In genomic region chr2:241314181-241314932, GRCh38 we compare ENCODE assay signal across 8 cellular contexts. TPM values are rescaled to one million over a fixed set of nuclear protein-coding genes. Genes with fewer than 3 reads are reported as not detected.
DNase-seq lines count a peak whose midpoint lies in the region; TF ChIP-seq lines count a peak whose summit lies in the region.

No MANE protein-coding gene starts in this region.

- TF ChIP-seq RAD21 in liver (IDR thresholded peaks at IDR 0.05), result no peak

- H3K36me3 ChIP-seq in liver (ENCODE audit: control insufficient read depth in 4 of 4, insufficient read depth in 3 of 4, low read depth in 1 of 4, low read length in 3 of 4), result no peaks in the 10 kb centered on the region
- H3K36me3 ChIP-seq in tibial nerve, result no peaks in the 10 kb centered on the region

- H3K9ac ChIP-seq in liver (ENCODE audit: low read depth in 1 of 2, low read length in 2 of 2), result peak overlapping the region; percentile 79 to 97

- 7% methylated on average over 18 of the region's 18 CpGs for WGBS in liver
- 6 to 9% methylated on average over 18 of the region's 18 CpGs for WGBS in tibial nerve, 2 donors

- H3K9me3 ChIP-seq in liver (ENCODE audit: control insufficient read depth in 4 of 4, low read length in 3 of 4) (no peaks in the 10 kb centered on the region), tibial nerve (no peaks in the 10 kb centered on the region)

- in situ Hi-C loops in astrocyte of the spinal cord (cut with HindIII; ENCODE audit: low sequenced_read_pairs), result no loop called here

- H3K4me3 ChIP-seq in astrocyte of the spinal cord (ENCODE audit: low read depth, low read length) (peak overlapping the region; percentile 90), liver (ENCODE audit: low read depth in 1 of 3, low read length in 3 of 3) (peak overlapping the region; percentile 75 to 91 (median 83)), tibial nerve (peak overlapping the region; percentile 71 to 85 (median 76))

- no peak for TF ChIP-seq POLR2A in tibial nerve (IDR thresholded peaks at IDR 0.05)

- no peak for TF ChIP-seq EP300 in tibial nerve (IDR thresholded peaks at IDR 0.05)

- DNase-seq in DMS 273 (lab: John Stamatoyannopoulos, UW; ENCODE audit: unreplicated experiment) (peak; percentile 89), DMS 273 treated with DMSO at 0.1 percent for 48 hours (lab: John Stamatoyannopoulos, UW) (no peak), MV-4-11 (lab: John Stamatoyannopoulos, UW) (peak; percentile 78), astrocyte of the spinal cord (ENCODE audit: low read depth, low spot score) (peak; percentile 64), tibial nerve (ENCODE audit: low spot score in 2 of 2) (peak in 1 of 2 donors; percentile 15), 8988T (no peak), EL (no peak)

- no peak for TF ChIP-seq CTCF in astrocyte of the spinal cord (IDR thresholded peaks at IDR 0.05; ENCODE audit: low read depth, low read length)
- no peak for TF ChIP-seq CTCF in liver (IDR thresholded peaks at IDR 0.05; ENCODE audit: low read depth, low read length, missing input control)
- TF ChIP-seq CTCF in tibial nerve (IDR thresholded peaks at IDR 0.05), result no peak

- H3K27ac ChIP-seq in liver (ENCODE audit: low read depth in 1 of 2, low read length in 2 of 2), result peak overlapping the region; percentile 98
- peak overlapping the region; percentile 94 to 99 (median 96) for H3K27ac ChIP-seq in tibial nerve

- H3K27me3 ChIP-seq in liver (ENCODE audit: control insufficient read depth in 4 of 4, insufficient read depth in 4 of 4, low read length in 3 of 4) (no peaks in the 10 kb centered on the region), tibial nerve (no peaks in the 10 kb centered on the region)

- peaks cover 12 to 60% (median 54%) of the 10 kb centered on the region in 4 donors for H3K4me1 ChIP-seq in liver (ENCODE audit: control insufficient read depth in 4 of 4, insufficient read depth in 4 of 4, low read length in 3 of 4)
- peaks cover 0 to 65% (median 35%) of the 10 kb centered on the region in 4 donors for H3K4me1 ChIP-seq in tibial nerve

TF ChIP-seq in liver, 16 proteins besides CTCF, POLR2A, EP300 and RAD21:
- no peak for TF ChIP-seq HNF4A (conservative IDR thresholded peaks at IDR 0.05)
- TF ChIP-seq YY1 (IDR thresholded peaks at IDR 0.05), result no peak
- TF ChIP-seq TAF1 (conservative IDR thresholded peaks at IDR 0.05), result no peak
- TF ChIP-seq FOXA1 (IDR thresholded peaks at IDR 0.05), result no peak
- TF ChIP-seq ZBTB33 (IDR thresholded peaks at IDR 0.05), result no peak

RNA-seq across cellular contexts. Expression of gene HDLBP, which starts 1.1 kb away (rescaled TPM):
- total RNA-seq in liver (100 to 1,000 TPM; 259 to 580 TPM), tibial nerve (100 to 1,000 TPM; 324 to 412 (median 363) TPM)
- polyA plus RNA-seq in liver, result 100 to 1,000 TPM; 219 to 257 TPM

RNA-seq across cellular contexts. Expression of gene SEPTIN2, which starts 1.4 kb away (rescaled TPM):
- total RNA-seq in liver, result 100 to 1,000 TPM; 119 to 147 TPM
- 10 to 100 TPM; 63.7 to 75.1 TPM for polyA plus RNA-seq in liver
- total RNA-seq in tibial nerve, result 100 to 1,000 TPM; 311 to 585 (median 373) TPM

RNA-seq across cellular contexts. Expression of gene FARP2, which starts 41.7 kb away (rescaled TPM):
- 10 to 100 TPM; 17.8 to 30.9 TPM for total RNA-seq in liver
- 10 to 100 TPM in 1 of 2 donors, 1 to 10 TPM in 1; 5.8 to 10.7 TPM for polyA plus RNA-seq in liver
- 100 to 1,000 TPM in 2 of 4 donors, 10 to 100 TPM in 2; 42.7 to 229 (median 93.2) TPM for total RNA-seq in tibial nerve

Comparison
In these comparisons a context has a peak if more than half of its experiments do, and no peak if none do; other contexts are left out.
1. DNase-seq: peak in DMS 273 (single experiment), MV-4-11 (single experiment) and astrocyte of the spinal cord (single experiment); none in DMS 273 treated with DMSO at 0.1 percent for 48 hours (single experiment), 8988T (single experiment) and EL (single experiment).
2. Peak in every context shown above with its lines, with median percentiles within 50 percentile points of each other: H3K4me3 ChIP-seq.